In genomic region chr11:84612645-84613044, GRCh38 we compare ENCODE assay signal across 18 cellular contexts.
A peak's percentile ranks its signal among the peaks of the same experiment; 100 is the strongest.
DNase-seq lines count a peak whose midpoint lies in the region; ATAC-seq, FAIRE-seq and TF ChIP-seq lines count a peak whose summit lies in the region.
"Had no signal": no experiment of that assay in that cellular context is flagged by ENCODE, and none has a peak within 500 bp of the region (broad histone marks: within the 10 kb centered on the region; RNA-seq: fewer than 3 reads in every experiment).

No MANE protein-coding gene starts in this region.

- no peak for TF ChIP-seq EP300 in HepG2 (IDR thresholded peaks at IDR 0.05; ENCODE audit: low read depth in 2 of 2, low read length in 2 of 2)
- TF ChIP-seq EP300 in HepG2 (CRISPR knock-in tag; IDR thresholded peaks at IDR 0.05; ENCODE audit: borderline replicate concordance): no peak

- H3K27me3 ChIP-seq in HepG2 (ENCODE audit: control insufficient read depth in 1 of 2, insufficient read depth in 2 of 2, low read length in 2 of 2): no peaks in the 10 kb centered on the region
- no peaks in the 10 kb centered on the region for H3K27me3 ChIP-seq in right lobe of liver
- no peaks in the 10 kb centered on the region for H3K27me3 ChIP-seq in mesenchymal stem cell (ENCODE audit: control insufficient read depth in 1 of 2, insufficient read depth in 1 of 2, low read length in 2 of 2)

- no peak overlapping the region for H3K14ac ChIP-seq in mesenchymal stem cell (ENCODE audit: low read length in 2 of 2)

- H3K23ac ChIP-seq in mesenchymal stem cell (ENCODE audit: low read length in 2 of 2): no peak overlapping the region

- TF ChIP-seq CTCF in HepG2 (CRISPR knock-in tag; IDR thresholded peaks at IDR 0.05) (no peak), right lobe of liver (IDR thresholded peaks at IDR 0.05) (no peak)

- H3K4ac ChIP-seq in mesenchymal stem cell (ENCODE audit: low read depth in 1 of 2, low read length in 2 of 2): no peak overlapping the region

- no peak for TF ChIP-seq RAD21 in HepG2 (CRISPR knock-in tag; IDR thresholded peaks at IDR 0.05)

- no peak overlapping the region for H2BK15ac ChIP-seq in mesenchymal stem cell (ENCODE audit: low read depth, poor library complexity, severe bottlenecking)

- H3K18ac ChIP-seq in mesenchymal stem cell (ENCODE audit: low read depth in 1 of 2, low read length in 2 of 2): no peak overlapping the region

- no peak overlapping the region for H2BK5ac ChIP-seq in mesenchymal stem cell (ENCODE audit: low read depth, low read length, poor library complexity, severe bottlenecking)

- H4K91ac ChIP-seq in mesenchymal stem cell (ENCODE audit: low read length): no peak overlapping the region

- no peak for FAIRE-seq in HepG2 (lab: Jason Lieb, UNC)
- peak; percentile 4 for FAIRE-seq in endometrium (lab: Jason Lieb, UNC)
- FAIRE-seq: D721Med, H54 had no signal

- H2BK120ac ChIP-seq in mesenchymal stem cell (ENCODE audit: low read depth, low read length): no peak overlapping the region

- no peaks in the 10 kb centered on the region for H3K79me2 ChIP-seq in HepG2 (ENCODE audit: insufficient read depth, low read length)

- CTCF ChIA-PET in HepG2 (lab: Yijun Ruan, JAX; ENCODE audit: low intra/inter-chr PET ratio, low total read pairs): no interaction called here

- in situ Hi-C loops in HepG2 (cut with HindIII; ENCODE audit: extremely low pct_ligation_motif_present, low pct_unique_long_range_greater_than_20kb): no loop called here

- H2AFZ ChIP-seq in HepG2 (ENCODE audit: low read length): no peak overlapping the region
- no peak overlapping the region for H2AFZ ChIP-seq in mesenchymal stem cell (ENCODE audit: low read depth, low read length)
- H2AFZ ChIP-seq: GM23248 had no signal

- H3K9ac ChIP-seq in HepG2 (ENCODE audit: insufficient read depth, low read depth, low read length): no peak overlapping the region
- H3K9ac ChIP-seq in mesenchymal stem cell (ENCODE audit: low read length): no peak overlapping the region
- H3K9ac ChIP-seq: GM23248 had no signal

- H3K79me1 ChIP-seq in mesenchymal stem cell (replicated peaks; ENCODE audit: low read length, poor library complexity, severe bottlenecking): no peaks in the 10 kb centered on the region

- POLR2A ChIA-PET in HepG2 (lab: Yijun Ruan, JAX): no interaction called here

- H3K27ac ChIP-seq in HepG2 (ENCODE audit: extremely low read length, insufficient read depth, low read length) (no peak overlapping the region), right lobe of liver (no peak overlapping the region), mesenchymal stem cell (ENCODE audit: low read length, poor library complexity, severe bottlenecking) (no peak overlapping the region)
- H3K27ac ChIP-seq: 22Rv1, GM23248, HL-60 had no signal

- no peak overlapping the region for H2BK12ac ChIP-seq in mesenchymal stem cell (ENCODE audit: low read length in 2 of 2)

- no peaks in the 10 kb centered on the region for H4K20me1 ChIP-seq in HepG2 (ENCODE audit: insufficient read depth, low read length)

- no peak overlapping the region for H2AK5ac ChIP-seq in mesenchymal stem cell (ENCODE audit: low read length, severe bottlenecking)

- H4K8ac ChIP-seq in mesenchymal stem cell (ENCODE audit: low read length): no peak overlapping the region

- TF ChIP-seq POLR2A in HepG2 (IDR thresholded peaks at IDR 0.05; ENCODE audit: insufficient read depth in 1 of 2, low read depth in 2 of 2, low read length in 2 of 2) (no peak), right lobe of liver (IDR thresholded peaks at IDR 0.05) (no peak)

- intact Hi-C loops in HepG2 (cut with micrococcal nuclease; ENCODE audit: unreplicated experiment): no loop called here
- intact Hi-C loops in right lobe of liver (cut with DNase I): no loop called here

- no peaks in the 10 kb centered on the region for H3K4me1 ChIP-seq in HepG2 (ENCODE audit: insufficient read depth, low read length)
- H3K4me1 ChIP-seq in right lobe of liver: no peaks in the 10 kb centered on the region
- H3K4me1 ChIP-seq in mesenchymal stem cell (ENCODE audit: control insufficient read depth, insufficient read depth, low read depth, low read length): no peaks in the 10 kb centered on the region

- DNase-seq in HepG2 (ENCODE audit: low spot score) (no peak), right lobe of liver (no peak), mesenchymal stem cell (no peak), NCI-H510A (lab: John Stamatoyannopoulos, UW) (no peak), hypothalamus (lab: John Stamatoyannopoulos, UW) (no peak)
- DNase-seq: CD8-positive, alpha-beta T cell; COR-L47; DMS153; DND-41; GF-D8; GM23248 had no signal

- no TSS peak for BruUV-seq in HepG2 (replicated peaks; lab: Mats Ljungman, UMichigan)

- H3K4me3 ChIP-seq in HepG2 (replicated peaks in 1 of 3; ENCODE audit: insufficient read depth in 1 of 3, low read depth in 2 of 3, low read length in 3 of 3) (no peak overlapping the region), right lobe of liver (no peak overlapping the region), mesenchymal stem cell (ENCODE audit: insufficient read depth in 1 of 2, low read depth in 1 of 2, low read length in 2 of 2) (no peak overlapping the region)
- H3K4me3 ChIP-seq: GM23248 had no signal

- ATAC-seq in HepG2 (no peak), right lobe of liver (no peak), GM19455 (IDR thresholded peaks at IDR 0.05; ENCODE audit: unreplicated experiment) (no peak)
- ATAC-seq: CD8-positive, alpha-beta T cell; HCT116 had no signal

- H3K9me3 ChIP-seq in HepG2 (ENCODE audit: low read length): no peaks in the 10 kb centered on the region
- no peaks in the 10 kb centered on the region for H3K9me3 ChIP-seq in right lobe of liver
- H3K9me3 ChIP-seq in mesenchymal stem cell (ENCODE audit: control insufficient read depth, low read length): no peaks in the 10 kb centered on the region

- WGBS in HepG2 (ENCODE audit: low lambda C conversion rate): 14% methylated on average over 2 of the region's 2 CpGs
- 61% methylated on average over 2 of the region's 2 CpGs for WGBS in right lobe of liver (ENCODE audit: insufficient coverage, low coverage, low lambda C conversion rate, missing lambda C conversion rate)
- 38% methylated on average over 1 of the region's 2 CpGs for WGBS in mesenchymal stem cell

- H3K36me3 ChIP-seq in HepG2 (replicated peaks in 1 of 2; ENCODE audit: control insufficient read depth in 1 of 2, insufficient read depth in 2 of 2, low read length in 2 of 2): no peaks in the 10 kb centered on the region
- H3K36me3 ChIP-seq in right lobe of liver: no peaks in the 10 kb centered on the region
- no peaks in the 10 kb centered on the region for H3K36me3 ChIP-seq in mesenchymal stem cell (ENCODE audit: control insufficient read depth in 1 of 2, insufficient read depth in 2 of 2, low read depth in 1 of 2, low read length in 2 of 2)

- H3K4me2 ChIP-seq in HepG2 (ENCODE audit: low read depth, low read length): no peak overlapping the region
- peak overlapping the region; percentile 28 for H3K4me2 ChIP-seq in mesenchymal stem cell (ENCODE audit: low read length, poor library complexity, severe bottlenecking)

TF ChIP-seq in HepG2, 621 proteins besides CTCF, POLR2A, EP300 and RAD21 (continues in another document):
- no peak for TF ChIP-seq ZNF816 (CRISPR knock-in tag; IDR thresholded peaks at IDR 0.05; ENCODE audit: borderline replicate concordance)
- TF ChIP-seq ZNF784 (CRISPR knock-in tag; IDR thresholded peaks at IDR 0.05; ENCODE audit: borderline replicate concordance): no peak
- TF ChIP-seq TSC22D2 (CRISPR knock-in tag; IDR thresholded peaks at IDR 0.05; ENCODE audit: borderline replicate concordance): no peak
- no peak for TF ChIP-seq ZFYVE20 (CRISPR knock-in tag; IDR thresholded peaks at IDR 0.05; ENCODE audit: borderline replicate concordance, low read depth)
- TF ChIP-seq STAG1 (CRISPR knock-in tag; IDR thresholded peaks at IDR 0.05): no peak
- TF ChIP-seq MYNN (CRISPR knock-in tag; IDR thresholded peaks at IDR 0.05; ENCODE audit: low read depth): no peak
- TF ChIP-seq PHB2 (IDR thresholded peaks at IDR 0.05; ENCODE audit: partially characterized antibody): no peak
- no peak for TF ChIP-seq RXRB (CRISPR knock-in tag; IDR thresholded peaks at IDR 0.05; ENCODE audit: borderline replicate concordance)
- TF ChIP-seq ATF7 (IDR thresholded peaks at IDR 0.05): peak; percentile 96
- no peak for TF ChIP-seq ATF7 (CRISPR knock-in tag; IDR thresholded peaks at IDR 0.05)
- no peak for TF ChIP-seq TARDBP (CRISPR knock-in tag; IDR thresholded peaks at IDR 0.05)
- no peak for TF ChIP-seq ATAD3A (CRISPR knock-in tag; IDR thresholded peaks at IDR 0.05)
- TF ChIP-seq ZNF577 (CRISPR knock-in tag; IDR thresholded peaks at IDR 0.05; ENCODE audit: borderline replicate concordance, low read depth): no peak
- TF ChIP-seq SMAD1 (CRISPR knock-in tag; IDR thresholded peaks at IDR 0.05; ENCODE audit: borderline replicate concordance, low read depth): no peak
- no peak for TF ChIP-seq TFE3 (CRISPR knock-in tag; IDR thresholded peaks at IDR 0.05)
